1 cellular context compared by ENCODE assay signal in genomic region chr3:197800379-197800778, GRCh38.
TF ChIP-seq lines count a peak whose summit lies in the region.

No MANE protein-coding gene starts in this region.

TF ChIP-seq in WTC11, 78 proteins besides CTCF, POLR2A, EP300 and RAD21 (continued from another document):
- TF ChIP-seq E2F5 (CRISPR knock-in tag; IDR thresholded peaks at IDR 0.05) = no peak
- no peak for TF ChIP-seq FOXJ3 (CRISPR knock-in tag; IDR thresholded peaks at IDR 0.05; ENCODE audit: borderline replicate concordance)
- TF ChIP-seq SMAD4 (CRISPR knock-in tag; IDR thresholded peaks at IDR 0.05) = no peak
- TF ChIP-seq ZBTB21 (CRISPR knock-in tag; IDR thresholded peaks at IDR 0.05; ENCODE audit: borderline replicate concordance) = no peak
- no peak for TF ChIP-seq ZNF671 (CRISPR knock-in tag; IDR thresholded peaks at IDR 0.05)
- TF ChIP-seq ZNF416 (CRISPR knock-in tag; IDR thresholded peaks at IDR 0.05) = no peak
- TF ChIP-seq ZNF423 (CRISPR knock-in tag; IDR thresholded peaks at IDR 0.05) = no peak
- TF ChIP-seq NFYB (CRISPR knock-in tag; conservative IDR thresholded peaks at IDR 0.05; ENCODE audit: low read depth) = no peak
- TF ChIP-seq, protein P1, sequence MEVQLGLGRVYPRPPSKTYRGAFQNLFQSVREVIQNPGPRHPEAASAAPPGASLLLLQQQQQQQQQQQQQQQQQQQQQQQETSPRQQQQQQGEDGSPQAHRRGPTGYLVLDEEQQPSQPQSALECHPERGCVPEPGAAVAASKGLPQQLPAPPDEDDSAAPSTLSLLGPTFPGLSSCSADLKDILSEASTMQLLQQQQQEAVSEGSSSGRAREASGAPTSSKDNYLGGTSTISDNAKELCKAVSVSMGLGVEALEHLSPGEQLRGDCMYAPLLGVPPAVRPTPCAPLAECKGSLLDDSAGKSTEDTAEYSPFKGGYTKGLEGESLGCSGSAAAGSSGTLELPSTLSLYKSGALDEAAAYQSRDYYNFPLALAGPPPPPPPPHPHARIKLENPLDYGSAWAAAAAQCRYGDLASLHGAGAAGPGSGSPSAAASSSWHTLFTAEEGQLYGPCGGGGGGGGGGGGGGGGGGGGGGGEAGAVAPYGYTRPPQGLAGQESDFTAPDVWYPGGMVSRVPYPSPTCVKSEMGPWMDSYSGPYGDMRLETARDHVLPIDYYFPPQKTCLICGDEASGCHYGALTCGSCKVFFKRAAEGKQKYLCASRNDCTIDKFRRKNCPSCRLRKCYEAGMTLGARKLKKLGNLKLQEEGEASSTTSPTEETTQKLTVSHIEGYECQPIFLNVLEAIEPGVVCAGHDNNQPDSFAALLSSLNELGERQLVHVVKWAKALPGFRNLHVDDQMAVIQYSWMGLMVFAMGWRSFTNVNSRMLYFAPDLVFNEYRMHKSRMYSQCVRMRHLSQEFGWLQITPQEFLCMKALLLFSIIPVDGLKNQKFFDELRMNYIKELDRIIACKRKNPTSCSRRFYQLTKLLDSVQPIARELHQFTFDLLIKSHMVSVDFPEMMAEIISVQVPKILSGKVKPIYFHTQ (CRISPR knock-in tag; IDR thresholded peaks at IDR 0.05) = no peak
